25 cellular contexts compared by ENCODE assay signal in the genomic region with DNA sequence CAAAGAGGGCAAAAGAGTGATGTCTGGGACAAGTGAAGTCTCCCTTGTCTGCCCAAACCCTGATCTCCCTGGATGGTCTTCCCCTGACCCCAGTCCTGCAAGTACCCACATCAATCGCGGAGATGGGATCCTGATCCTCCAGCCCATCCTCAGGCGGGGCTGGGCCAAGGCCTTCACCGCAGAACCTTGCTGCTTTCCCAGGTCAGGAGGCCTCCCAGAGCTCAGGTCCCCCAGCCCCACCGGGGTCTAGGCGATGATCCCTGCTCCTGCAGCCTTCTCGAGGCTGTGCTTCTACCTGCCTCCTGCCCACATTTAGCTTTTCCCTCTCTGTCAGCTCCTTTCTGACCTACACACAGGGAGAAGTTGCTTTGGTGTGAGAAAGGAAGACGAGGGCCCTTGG. TPM values are rescaled to one million over a fixed set of nuclear protein-coding genes. Genes with fewer than 3 reads are reported as not detected.
A peak's percentile ranks its signal among the peaks of the same experiment; 100 is the strongest.
DNase-seq lines count a peak whose midpoint lies in the region; ATAC-seq and TF ChIP-seq lines count a peak whose summit lies in the region.
"Had no signal": no experiment of that assay in that cellular context is flagged by ENCODE, and none has a peak within 500 bp of the region (broad histone marks: within the 10 kb centered on the region; RNA-seq: fewer than 3 reads in every experiment).

No MANE protein-coding gene starts in this region.

- H3K27me3 Mint-ChIP-seq in stimulated activated memory B cell treated with anti-CD40 and anti-IgM and Interleukin-4, amounts not matched to agents 10 μg/mL and 1 μg/mL and 100 μg/mL, for 72 hours, result no peaks in the 10 kb centered on the region
- H3K27me3 Mint-ChIP-seq: activated naive CD8-positive, alpha-beta T cell; CD4-positive, alpha-beta T cell had no signal

- H3K36me3 ChIP-seq in liver (ENCODE audit: control insufficient read depth in 4 of 4, insufficient read depth in 3 of 4, low read depth in 1 of 4, low read length in 3 of 4) (peaks cover 0 to 13% (median 3%) of the 10 kb centered on the region in 4 donors), skeletal muscle tissue (ENCODE audit: control insufficient read depth in 3 of 3, insufficient read depth in 3 of 3, low read length in 3 of 3) (peaks cover 32 to 51% (median 50%) of the 10 kb centered on the region in 3 donors)

- peaks cover 31% of the 10 kb centered on the region for H3K4me1 Mint-ChIP-seq in stimulated activated memory B cell treated with anti-CD40 and anti-IgM and Interleukin-4, amounts not matched to agents 10 μg/mL and 1 μg/mL and 100 μg/mL, for 72 hours

- intact Hi-C loops in right cardiac atrium (cut with DNase I) (no loop called here), left cardiac atrium (cut with DNase I) (no loop called here)

- no peak overlapping the region for H3K9ac ChIP-seq in liver (ENCODE audit: low read depth in 1 of 2, low read length in 2 of 2)
- peak overlapping the region in 1 of 3 donors; percentile 60 for H3K9ac ChIP-seq in skeletal muscle tissue (ENCODE audit: low read depth in 1 of 3, low read length in 3 of 3)

- no peak overlapping the region for H3K4me3 ChIP-seq in right cardiac atrium (ENCODE audit: low read length)
- H3K4me3 ChIP-seq in liver (ENCODE audit: low read depth in 1 of 3, low read length in 3 of 3), result no peak overlapping the region
- H3K4me3 ChIP-seq in skeletal muscle tissue (ENCODE audit: low read length in 3 of 3), result no peak overlapping the region
- H3K4me3 ChIP-seq: cardiac muscle cell, coronary artery had no signal

- H3K27ac ChIP-seq in right cardiac atrium (ENCODE audit: low read length) (peak overlapping the region; percentile 14), liver (ENCODE audit: low read depth in 1 of 2, low read length in 2 of 2) (peak overlapping the region; percentile 27), skeletal muscle tissue (ENCODE audit: low read depth, low read length) (peak overlapping the region; percentile 16)
- H3K27ac ChIP-seq: cardiac muscle cell, WERI-Rb-1 had no signal

- ATAC-seq in right cardiac atrium, result no peak
- ATAC-seq in left cardiac atrium, result no peak
- no peak for ATAC-seq in GM18511 (IDR thresholded peaks at IDR 0.05; ENCODE audit: unreplicated experiment)
- ATAC-seq in stimulated activated memory B cell treated with anti-CD40 and anti-IgM and Interleukin-4, amounts not matched to agents 10 μg/mL and 1 μg/mL and 100 μg/mL, for 72 hours, result no peak
- no peak for ATAC-seq in GM21360 (IDR thresholded peaks at IDR 0.05; ENCODE audit: unreplicated experiment)

- H3K27ac Mint-ChIP-seq in stimulated activated memory B cell treated with anti-CD40 and anti-IgM and Interleukin-4, amounts not matched to agents 10 μg/mL and 1 μg/mL and 100 μg/mL, for 72 hours, result no peak overlapping the region
- H3K27ac Mint-ChIP-seq: activated naive CD8-positive, alpha-beta T cell; CD4-positive, alpha-beta T cell had no signal

- no peak for DNase-seq in right cardiac atrium
- no peak for DNase-seq in left cardiac atrium
- DNase-seq in NCI-H446 treated with DMSO at 0.1 percent for 48 hours (lab: John Stamatoyannopoulos, UW), result no peak
- DNase-seq: activated CD4-positive, alpha-beta T cell treated with anti-CD3 and anti-CD28 coated beads for 48 hours; activated effector memory CD4-positive, alpha-beta T cell treated with Interleukin-2 at 50 U/mL for 16 hours; AML-193; CD4-positive, alpha-beta T cell; GDM1; HCEC 1CT; Kasumi-1; NCI-H2227 treated with DMSO at 0.1 percent for 48 hours; SIG-M5; stimulated activated CD4-positive, alpha-beta T cell treated with anti-CD3 and anti-CD28 coated beads, Interleukin-4, amount 100 ng/mL, for 24 hours; WERI-Rb-1 had no signal

- H3K27me3 ChIP-seq in right cardiac atrium (ENCODE audit: control insufficient read depth, insufficient read depth) (no peaks in the 10 kb centered on the region), liver (ENCODE audit: control insufficient read depth in 4 of 4, insufficient read depth in 4 of 4, low read length in 3 of 4) (no peaks in the 10 kb centered on the region), skeletal muscle tissue (ENCODE audit: control insufficient read depth in 3 of 3, insufficient read depth in 3 of 3, low read length in 3 of 3) (no peaks in the 10 kb centered on the region)
- H3K27me3 ChIP-seq: cardiac muscle cell, foreskin keratinocyte had no signal

- TF ChIP-seq RAD21 in liver (IDR thresholded peaks at IDR 0.05), result no peak

- H3K4me3 Mint-ChIP-seq in stimulated activated memory B cell treated with anti-CD40 and anti-IgM and Interleukin-4, amounts not matched to agents 10 μg/mL and 1 μg/mL and 100 μg/mL, for 72 hours, result no peak overlapping the region
- H3K4me3 Mint-ChIP-seq: activated naive CD8-positive, alpha-beta T cell; CD4-positive, alpha-beta T cell had no signal

- TF ChIP-seq CTCF in liver (IDR thresholded peaks at IDR 0.05; ENCODE audit: low read depth, low read length, missing input control), result no peak

- WGBS in right cardiac atrium, result 91% methylated on average over 8 of the region's 8 CpGs
- WGBS in liver, result 93% methylated on average over 8 of the region's 8 CpGs

- H3K9me3 ChIP-seq in right cardiac atrium (ENCODE audit: control insufficient read depth, low read length) (no peaks in the 10 kb centered on the region), liver (ENCODE audit: control insufficient read depth in 4 of 4, low read length in 3 of 4) (no peaks in the 10 kb centered on the region), skeletal muscle tissue (ENCODE audit: control insufficient read depth in 3 of 3, low read length in 3 of 3) (no peaks in the 10 kb centered on the region)

- H3K9me3 Mint-ChIP-seq in stimulated activated memory B cell treated with anti-CD40 and anti-IgM and Interleukin-4, amounts not matched to agents 10 μg/mL and 1 μg/mL and 100 μg/mL, for 72 hours, result no peaks in the 10 kb centered on the region
- H3K9me3 Mint-ChIP-seq: CD4-positive, alpha-beta T cell had no signal

- H3K4me1 ChIP-seq in right cardiac atrium (ENCODE audit: control insufficient read depth, insufficient read depth, low read length) (peaks cover 49% of the 10 kb centered on the region), liver (ENCODE audit: control insufficient read depth in 4 of 4, insufficient read depth in 4 of 4, low read length in 3 of 4) (peaks cover 9 to 33% (median 20%) of the 10 kb centered on the region in 4 donors), skeletal muscle tissue (ENCODE audit: control insufficient read depth in 3 of 3, insufficient read depth in 3 of 3, low read length in 3 of 3) (peaks cover 89 to 90% (median 89%) of the 10 kb centered on the region in 3 donors)

- peaks cover 37% of the 10 kb centered on the region for H3K36me3 Mint-ChIP-seq in stimulated activated memory B cell treated with anti-CD40 and anti-IgM and Interleukin-4, amounts not matched to agents 10 μg/mL and 1 μg/mL and 100 μg/mL, for 72 hours

TF ChIP-seq in liver, 16 proteins besides CTCF, POLR2A, EP300 and RAD21:
- no peak for TF ChIP-seq JUND (IDR thresholded peaks at IDR 0.05)
- no peak for TF ChIP-seq FOXA1 (IDR thresholded peaks at IDR 0.05)
- TF ChIP-seq SP1 (IDR thresholded peaks at IDR 0.05), result no peak
- no peak for TF ChIP-seq GABPA (IDR thresholded peaks at IDR 0.05 in 1 of 2, conservative IDR thresholded peaks at IDR 0.05 in 1 of 2)
- TF ChIP-seq FOXA2 (IDR thresholded peaks at IDR 0.05), result no peak
- TF ChIP-seq HNF4A (conservative IDR thresholded peaks at IDR 0.05), result no peak
- TF ChIP-seq, protein P1, sequence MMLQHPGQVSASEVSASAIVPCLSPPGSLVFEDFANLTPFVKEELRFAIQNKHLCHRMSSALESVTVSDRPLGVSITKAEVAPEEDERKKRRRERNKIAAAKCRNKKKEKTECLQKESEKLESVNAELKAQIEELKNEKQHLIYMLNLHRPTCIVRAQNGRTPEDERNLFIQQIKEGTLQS (IDR thresholded peaks at IDR 0.05), result no peak
- no peak for TF ChIP-seq EGR1 (IDR thresholded peaks at IDR 0.05; ENCODE audit: low read depth in 2 of 2)
- TF ChIP-seq YY1 (IDR thresholded peaks at IDR 0.05), result no peak
- TF ChIP-seq, protein P2, sequence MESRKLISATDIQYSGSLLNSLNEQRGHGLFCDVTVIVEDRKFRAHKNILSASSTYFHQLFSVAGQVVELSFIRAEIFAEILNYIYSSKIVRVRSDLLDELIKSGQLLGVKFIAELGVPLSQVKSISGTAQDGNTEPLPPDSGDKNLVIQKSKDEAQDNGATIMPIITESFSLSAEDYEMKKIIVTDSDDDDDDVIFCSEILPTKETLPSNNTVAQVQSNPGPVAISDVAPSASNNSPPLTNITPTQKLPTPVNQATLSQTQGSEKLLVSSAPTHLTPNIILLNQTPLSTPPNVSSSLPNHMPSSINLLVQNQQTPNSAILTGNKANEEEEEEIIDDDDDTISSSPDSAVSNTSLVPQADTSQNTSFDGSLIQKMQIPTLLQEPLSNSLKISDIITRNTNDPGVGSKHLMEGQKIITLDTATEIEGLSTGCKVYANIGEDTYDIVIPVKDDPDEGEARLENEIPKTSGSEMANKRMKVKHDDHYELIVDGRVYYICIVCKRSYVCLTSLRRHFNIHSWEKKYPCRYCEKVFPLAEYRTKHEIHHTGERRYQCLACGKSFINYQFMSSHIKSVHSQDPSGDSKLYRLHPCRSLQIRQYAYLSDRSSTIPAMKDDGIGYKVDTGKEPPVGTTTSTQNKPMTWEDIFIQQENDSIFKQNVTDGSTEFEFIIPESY (IDR thresholded peaks at IDR 0.05), result no peak
- no peak for TF ChIP-seq RXRA (IDR thresholded peaks at IDR 0.05)
- no peak for TF ChIP-seq HNF4G (IDR thresholded peaks at IDR 0.05)

RNA-seq across cellular contexts. Expression of a gene that starts 6.3 kb away (rescaled TPM):
- total RNA-seq in right cardiac atrium, result 100 to 1,000 TPM in 1 of 4 donors, 10 to 100 TPM in 3; 64.6 to 114 (median 66.8) TPM
- polyA plus RNA-seq in right cardiac atrium, result 49.3 TPM
- 10 to 100 TPM; 52.0 to 98.2 TPM for total RNA-seq in left cardiac atrium
- 10 to 100 TPM; 20.0 to 37.3 TPM for total RNA-seq in liver
- polyA plus RNA-seq in liver, result 10 to 100 TPM in 1 of 2 donors, 1 to 10 TPM in 1; 8.0 to 14.1 TPM
- 27.1 TPM for total RNA-seq in skeletal muscle tissue

RNA-seq across cellular contexts. Expression of a gene that starts 18.2 kb away (rescaled TPM):
- total RNA-seq in right cardiac atrium (not detected), left cardiac atrium (not detected), liver (under 1 TPM; 0.08 to 0.37 TPM), skeletal muscle tissue (not detected)
- polyA plus RNA-seq in right cardiac atrium (not detected), liver (under 1 TPM in 1 of 2 donors, not detected in 1; 0.22 TPM)
- total RNA-seq: A673, cardiac muscle cell, foreskin keratinocyte, posterior vena cava had no signal
- polyA plus RNA-seq: foreskin keratinocyte had no signal

RNA-seq across cellular contexts. Expression of a gene that starts 18.2 kb away (rescaled TPM):
- 10 to 100 TPM; 15.0 to 27.0 (median 16.1) TPM for total RNA-seq in right cardiac atrium
- 17.4 TPM for polyA plus RNA-seq in right cardiac atrium
- 10 to 100 TPM; 12.8 to 22.6 TPM for total RNA-seq in left cardiac atrium
- 10 to 100 TPM; 45.7 to 87.3 TPM for total RNA-seq in liver
- polyA plus RNA-seq in liver, result 100 to 1,000 TPM; 140 to 201 TPM
- total RNA-seq in skeletal muscle tissue, result 4.2 TPM

RNA-seq across cellular contexts. Expression of a gene that starts 25.5 kb away (rescaled TPM):
- 10 to 100 TPM; 49.1 to 64.0 (median 58.5) TPM for total RNA-seq in right cardiac atrium
- 92.8 TPM for polyA plus RNA-seq in right cardiac atrium
- 10 to 100 TPM; 54.9 to 64.5 TPM for total RNA-seq in left cardiac atrium
- total RNA-seq in liver, result 10 to 100 TPM; 24.8 to 36.3 TPM
- 10 to 100 TPM; 28.4 to 48.2 TPM for polyA plus RNA-seq in liver
- total RNA-seq in skeletal muscle tissue, result 28.7 TPM

RNA-seq across cellular contexts. Expression of a gene that starts 30.5 kb away (rescaled TPM):
- total RNA-seq in right cardiac atrium (under 1 TPM in 3 of 4 donors, not detected in 1; 0.37 to 0.94 (median 0.42) TPM), left cardiac atrium (under 1 TPM; 0.76 to 0.97 TPM), liver (under 1 TPM; 0.09 to 0.50 TPM), skeletal muscle tissue (1.0 TPM)
- polyA plus RNA-seq in right cardiac atrium (0.66 TPM), liver (1 to 10 TPM in 1 of 2 donors, under 1 TPM in 1; 0.09 to 5.0 TPM)
